Comparison of ENCODE assay signal across 1 cellular context in the genomic region with DNA sequence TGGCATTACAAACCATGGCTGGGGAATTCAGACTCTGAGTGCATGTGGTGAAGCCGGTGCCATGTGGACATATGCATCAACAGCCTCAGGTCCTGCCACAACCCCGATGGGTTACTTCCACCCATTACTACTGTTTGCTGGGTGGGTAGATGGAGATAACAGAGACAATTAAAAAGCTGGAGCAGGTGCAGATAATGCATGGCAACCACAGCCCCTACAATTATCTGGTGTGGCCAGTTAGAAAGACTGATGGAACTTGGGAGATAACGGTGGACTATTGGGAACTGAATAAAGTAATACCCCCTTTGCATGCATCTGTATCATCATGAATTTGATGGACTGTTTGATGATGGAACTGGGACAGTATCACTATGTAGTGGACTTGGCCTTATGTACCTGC.
TF ChIP-seq lines count a peak whose summit lies in the region.

No MANE protein-coding gene starts in this region.

TF ChIP-seq in K562, 482 proteins besides CTCF, POLR2A, EP300 and RAD21 (continued from another document):
- TF ChIP-seq, protein P1, sequence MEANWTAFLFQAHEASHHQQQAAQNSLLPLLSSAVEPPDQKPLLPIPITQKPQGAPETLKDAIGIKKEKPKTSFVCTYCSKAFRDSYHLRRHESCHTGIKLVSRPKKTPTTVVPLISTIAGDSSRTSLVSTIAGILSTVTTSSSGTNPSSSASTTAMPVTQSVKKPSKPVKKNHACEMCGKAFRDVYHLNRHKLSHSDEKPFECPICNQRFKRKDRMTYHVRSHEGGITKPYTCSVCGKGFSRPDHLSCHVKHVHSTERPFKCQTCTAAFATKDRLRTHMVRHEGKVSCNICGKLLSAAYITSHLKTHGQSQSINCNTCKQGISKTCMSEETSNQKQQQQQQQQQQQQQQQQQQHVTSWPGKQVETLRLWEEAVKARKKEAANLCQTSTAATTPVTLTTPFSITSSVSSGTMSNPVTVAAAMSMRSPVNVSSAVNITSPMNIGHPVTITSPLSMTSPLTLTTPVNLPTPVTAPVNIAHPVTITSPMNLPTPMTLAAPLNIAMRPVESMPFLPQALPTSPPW (CRISPR knock-in tag; IDR thresholded peaks at IDR 0.05) = peak; percentile 25; the same call in 1 of the 2 replicates
- TF ChIP-seq FIP1L1 (IDR thresholded peaks at IDR 0.05; ENCODE audit: low read depth, low read length, poor library complexity, severe bottlenecking) (no peak), ARID1B (IDR thresholded peaks at IDR 0.05) (peak; percentile 49), TAL1 (IDR thresholded peaks at IDR 0.05) (peak; percentile 47; the same call in 1 of the 2 replicates), ADNP (tag; IDR thresholded peaks at IDR 0.05) (0 out of 2 replicates have a peak, but pooled peaks have one; percentile 18), COPS2 (conservative IDR thresholded peaks at IDR 0.05) (no peak), TEAD4 (IDR thresholded peaks at IDR 0.05; ENCODE audit: low read length) (0 out of 2 replicates have a peak, but pooled peaks have one; percentile 35), TEAD4 (CRISPR knock-in tag; IDR thresholded peaks at IDR 0.05; ENCODE audit: borderline replicate concordance) (no peak), CBFA2T3 (IDR thresholded peaks at IDR 0.05) (peak; percentile 74), ZNF583 (CRISPR knock-in tag; IDR thresholded peaks at IDR 0.05) (0 out of 2 replicates have a peak, but pooled peaks have one; percentile 25), TRIM24 (IDR thresholded peaks at IDR 0.05) (peak in 1 of 2 experiments; percentile 26; a peak in 1 of 4 replicates), KLF16 (IDR thresholded peaks at IDR 0.05) (peak; percentile 57; the same call in 1 of the 2 replicates), TCF3 (CRISPR knock-in tag; IDR thresholded peaks at IDR 0.05) (peak; percentile 39), ELF4 (CRISPR knock-in tag; IDR thresholded peaks at IDR 0.05) (0 out of 2 replicates have a peak, but pooled peaks have one; percentile 9), NCOA2 (IDR thresholded peaks at IDR 0.05; ENCODE audit: partially characterized antibody in 2 of 2) (no peak), ZNF699 (CRISPR knock-in tag; IDR thresholded peaks at IDR 0.05; ENCODE audit: insufficient replicate concordance) (no peak), STAG1 (CRISPR knock-in tag; IDR thresholded peaks at IDR 0.05; ENCODE audit: borderline replicate concordance) (no peak), CXXC5 (CRISPR knock-in tag; IDR thresholded peaks at IDR 0.05) (no peak)
- TF ChIP-seq, protein P2, sequence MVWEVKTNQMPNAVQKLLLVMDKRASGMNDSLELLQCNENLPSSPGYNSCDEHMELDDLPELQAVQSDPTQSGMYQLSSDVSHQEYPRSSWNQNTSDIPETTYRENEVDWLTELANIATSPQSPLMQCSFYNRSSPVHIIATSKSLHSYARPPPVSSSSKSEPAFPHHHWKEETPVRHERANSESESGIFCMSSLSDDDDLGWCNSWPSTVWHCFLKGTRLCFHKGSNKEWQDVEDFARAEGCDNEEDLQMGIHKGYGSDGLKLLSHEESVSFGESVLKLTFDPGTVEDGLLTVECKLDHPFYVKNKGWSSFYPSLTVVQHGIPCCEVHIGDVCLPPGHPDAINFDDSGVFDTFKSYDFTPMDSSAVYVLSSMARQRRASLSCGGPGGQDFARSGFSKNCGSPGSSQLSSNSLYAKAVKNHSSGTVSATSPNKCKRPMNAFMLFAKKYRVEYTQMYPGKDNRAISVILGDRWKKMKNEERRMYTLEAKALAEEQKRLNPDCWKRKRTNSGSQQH (CRISPR knock-in tag; IDR thresholded peaks at IDR 0.05) = 0 out of 2 replicates have a peak, but pooled peaks have one; percentile 11
- TF ChIP-seq, protein P3, sequence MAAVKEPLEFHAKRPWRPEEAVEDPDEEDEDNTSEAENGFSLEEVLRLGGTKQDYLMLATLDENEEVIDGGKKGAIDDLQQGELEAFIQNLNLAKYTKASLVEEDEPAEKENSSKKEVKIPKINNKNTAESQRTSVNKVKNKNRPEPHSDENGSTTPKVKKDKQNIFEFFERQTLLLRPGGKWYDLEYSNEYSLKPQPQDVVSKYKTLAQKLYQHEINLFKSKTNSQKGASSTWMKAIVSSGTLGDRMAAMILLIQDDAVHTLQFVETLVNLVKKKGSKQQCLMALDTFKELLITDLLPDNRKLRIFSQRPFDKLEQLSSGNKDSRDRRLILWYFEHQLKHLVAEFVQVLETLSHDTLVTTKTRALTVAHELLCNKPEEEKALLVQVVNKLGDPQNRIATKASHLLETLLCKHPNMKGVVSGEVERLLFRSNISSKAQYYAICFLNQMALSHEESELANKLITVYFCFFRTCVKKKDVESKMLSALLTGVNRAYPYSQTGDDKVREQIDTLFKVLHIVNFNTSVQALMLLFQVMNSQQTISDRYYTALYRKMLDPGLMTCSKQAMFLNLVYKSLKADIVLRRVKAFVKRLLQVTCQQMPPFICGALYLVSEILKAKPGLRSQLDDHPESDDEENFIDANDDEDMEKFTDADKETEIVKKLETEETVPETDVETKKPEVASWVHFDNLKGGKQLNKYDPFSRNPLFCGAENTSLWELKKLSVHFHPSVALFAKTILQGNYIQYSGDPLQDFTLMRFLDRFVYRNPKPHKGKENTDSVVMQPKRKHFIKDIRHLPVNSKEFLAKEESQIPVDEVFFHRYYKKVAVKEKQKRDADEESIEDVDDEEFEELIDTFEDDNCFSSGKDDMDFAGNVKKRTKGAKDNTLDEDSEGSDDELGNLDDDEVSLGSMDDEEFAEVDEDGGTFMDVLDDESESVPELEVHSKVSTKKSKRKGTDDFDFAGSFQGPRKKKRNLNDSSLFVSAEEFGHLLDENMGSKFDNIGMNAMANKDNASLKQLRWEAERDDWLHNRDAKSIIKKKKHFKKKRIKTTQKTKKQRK (IDR thresholded peaks at IDR 0.05; ENCODE audit: borderline replicate concordance, low read depth, low read length) = no peak
- TF ChIP-seq, protein P4, sequence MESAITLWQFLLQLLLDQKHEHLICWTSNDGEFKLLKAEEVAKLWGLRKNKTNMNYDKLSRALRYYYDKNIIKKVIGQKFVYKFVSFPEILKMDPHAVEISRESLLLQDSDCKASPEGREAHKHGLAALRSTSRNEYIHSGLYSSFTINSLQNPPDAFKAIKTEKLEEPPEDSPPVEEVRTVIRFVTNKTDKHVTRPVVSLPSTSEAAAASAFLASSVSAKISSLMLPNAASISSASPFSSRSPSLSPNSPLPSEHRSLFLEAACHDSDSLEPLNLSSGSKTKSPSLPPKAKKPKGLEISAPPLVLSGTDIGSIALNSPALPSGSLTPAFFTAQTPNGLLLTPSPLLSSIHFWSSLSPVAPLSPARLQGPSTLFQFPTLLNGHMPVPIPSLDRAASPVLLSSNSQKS (CRISPR knock-in tag; IDR thresholded peaks at IDR 0.05) = 0 out of 2 replicates have a peak, but pooled peaks have one; percentile 36
- TF ChIP-seq, protein P5, sequence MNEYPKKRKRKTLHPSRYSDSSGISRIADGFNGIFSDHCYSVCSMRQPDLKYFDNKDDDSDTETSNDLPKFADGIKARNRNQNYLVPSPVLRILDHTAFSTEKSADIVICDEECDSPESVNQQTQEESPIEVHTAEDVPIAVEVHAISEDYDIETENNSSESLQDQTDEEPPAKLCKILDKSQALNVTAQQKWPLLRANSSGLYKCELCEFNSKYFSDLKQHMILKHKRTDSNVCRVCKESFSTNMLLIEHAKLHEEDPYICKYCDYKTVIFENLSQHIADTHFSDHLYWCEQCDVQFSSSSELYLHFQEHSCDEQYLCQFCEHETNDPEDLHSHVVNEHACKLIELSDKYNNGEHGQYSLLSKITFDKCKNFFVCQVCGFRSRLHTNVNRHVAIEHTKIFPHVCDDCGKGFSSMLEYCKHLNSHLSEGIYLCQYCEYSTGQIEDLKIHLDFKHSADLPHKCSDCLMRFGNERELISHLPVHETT (CRISPR knock-in tag; conservative IDR thresholded peaks at IDR 0.05 in 1 of 2, IDR thresholded peaks at IDR 0.05 in 1 of 2) = 0 out of 4 replicates have a peak, but pooled peaks of 1 of the 2 experiments have one; percentile 50
